25 cellular contexts compared by ENCODE assay signal in genomic region chr6:15775076-15775634, GRCh38.
"Had no signal": no experiment of that assay in that cellular context is flagged by ENCODE, and none has a peak within 500 bp of the region (broad histone marks: within the 10 kb centered on the region; RNA-seq: fewer than 3 reads in every experiment).

No MANE protein-coding gene starts in this region.

- H3K9me3 Mint-ChIP-seq: effector memory CD8-positive, alpha-beta T cell; naive thymus-derived CD8-positive, alpha-beta T cell; nephron progenitor cell; stimulated activated memory B cell treated with anti-CD40 and anti-IgM and Interleukin-4, amounts not matched to agents 10 μg/mL and 1 μg/mL and 100 μg/mL, for 72 hours; type B pancreatic cell had no signal

- H3K36me3 ChIP-seq: esophagus squamous epithelium, heart right ventricle, lower lobe of right lung, prostate gland, sigmoid colon, spleen, tibial artery had no signal

- H3K27me3 ChIP-seq: esophagus squamous epithelium, heart right ventricle, sigmoid colon, spleen, testis, tibial artery had no signal

- H3K4me3 Mint-ChIP-seq: effector memory CD8-positive, alpha-beta T cell; naive thymus-derived CD8-positive, alpha-beta T cell; nephron progenitor cell; stimulated activated memory B cell treated with anti-CD40 and anti-IgM and Interleukin-4, amounts not matched to agents 10 μg/mL and 1 μg/mL and 100 μg/mL, for 72 hours; type B pancreatic cell had no signal

- H3K27me3 Mint-ChIP-seq: stimulated activated memory B cell treated with anti-CD40 and anti-IgM and Interleukin-4, amounts not matched to agents 10 μg/mL and 1 μg/mL and 100 μg/mL, for 72 hours had no signal

- H3K4me3 ChIP-seq: esophagus squamous epithelium, heart right ventricle, lower lobe of right lung, prostate gland, sigmoid colon, spleen, testis, tibial artery had no signal

- FAIRE-seq: endometrium, keratinocyte had no signal

- H3K4me1 Mint-ChIP-seq: naive thymus-derived CD8-positive, alpha-beta T cell had no signal

- H3K27ac Mint-ChIP-seq: effector memory CD8-positive, alpha-beta T cell; naive thymus-derived CD8-positive, alpha-beta T cell; nephron progenitor cell; type B pancreatic cell had no signal

- H3K36me3 Mint-ChIP-seq: naive thymus-derived CD8-positive, alpha-beta T cell; type B pancreatic cell had no signal

- DNase-seq: cortex of kidney; effector memory CD8-positive, alpha-beta T cell; erythroblast; esophagus squamous epithelium; glutamatergic neuron; heart right ventricle; hippocampal formation; left ventricle myocardium superior; lower lobe of right lung; naive thymus-derived CD8-positive, alpha-beta T cell; nephron progenitor cell; nucleus accumbens; right cardiac atrium; sigmoid colon; spleen; stimulated activated CD4-positive, alpha-beta T cell treated with anti-CD3 and anti-CD28 coated beads, Interleukin-4, amount 100 ng/mL, for 4 hours; stimulated activated naive CD8-positive, alpha-beta T cell treated with anti-CD3 and anti-CD28 coated beads, Interleukin-15, Interleukin-2, amounts not matched to agents 100 U/mL and 50 U/mL, for 24 hours; substantia nigra; testis; tibial artery had no signal
